ENCODE assay signal across 9 cellular contexts in the genomic region with DNA sequence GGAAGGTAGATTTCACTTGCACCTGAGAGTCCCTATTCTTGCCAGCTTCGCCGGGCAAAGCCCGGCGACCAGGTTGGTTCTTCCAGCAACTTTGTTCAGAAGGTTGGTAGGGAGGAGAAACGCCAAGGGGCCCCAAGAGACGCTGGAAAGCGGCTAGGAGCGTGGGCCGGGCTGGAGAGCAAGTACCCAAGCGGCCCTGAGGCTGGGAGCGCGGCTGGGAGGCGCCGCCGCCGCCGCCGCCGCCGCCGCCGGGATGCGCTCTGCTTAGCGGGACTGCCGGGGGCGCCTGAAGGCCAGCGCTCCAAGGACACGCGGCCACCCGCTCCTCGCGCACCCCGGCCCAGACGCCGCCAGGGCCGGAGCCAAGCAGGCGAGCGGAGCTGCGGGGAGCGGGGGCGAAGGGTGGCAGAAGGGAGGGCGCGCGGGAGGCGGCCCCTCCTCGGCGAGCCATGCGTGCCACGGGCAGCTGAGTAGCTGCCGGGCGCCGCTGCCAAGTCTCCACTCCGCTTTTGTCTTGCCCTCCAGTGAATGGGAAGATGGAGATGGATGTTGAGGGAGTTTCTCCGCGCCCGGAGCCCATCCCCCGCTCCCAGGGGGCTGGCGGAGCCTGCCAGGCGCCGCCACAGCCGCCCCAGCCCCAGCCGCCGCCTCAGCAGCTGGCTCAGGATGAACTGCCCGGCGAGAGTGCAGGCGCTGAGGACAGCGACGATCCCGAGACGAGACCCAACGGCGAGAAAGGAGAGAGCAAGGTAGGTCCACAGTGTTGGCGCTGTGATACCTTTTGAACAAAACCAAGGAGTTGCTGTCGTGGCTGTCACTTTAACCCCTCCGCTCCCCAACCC.
A peak's percentile ranks its signal among the peaks of the same experiment; 100 is the strongest.
DNase-seq lines count a peak whose midpoint lies in the region; ATAC-seq, FAIRE-seq and TF ChIP-seq lines count a peak whose summit lies in the region.
"Had no signal": no experiment of that assay in that cellular context is flagged by ENCODE, and none has a peak within 500 bp of the region (broad histone marks: within the 10 kb centered on the region; RNA-seq: fewer than 3 reads in every experiment).

No MANE protein-coding gene starts in this region.

- WGBS in HepG2 (ENCODE audit: low lambda C conversion rate): 32% methylated on average over 26 of the region's 75 CpGs

- TF ChIP-seq RAD21 in HepG2 (CRISPR knock-in tag; IDR thresholded peaks at IDR 0.05): no peak

- intact Hi-C loops in breast epithelium (cut with DNase I; ENCODE audit: low total_unique reads) (no loop called here), HepG2 (cut with micrococcal nuclease; ENCODE audit: unreplicated experiment) (no loop called here)

- H3K4me3 Mint-ChIP-seq in type B pancreatic cell: peak overlapping the region; percentile 92
- H3K4me3 Mint-ChIP-seq: memory B cell had no signal

- peak; percentile 8 for DNase-seq in activated naive CD4-positive, alpha-beta T cell treated with anti-CD3 and anti-CD28 coated beads, Interleukin-2, amount 50 U/mL, for 16 hours
- no peak for DNase-seq in activated naive CD4-positive, alpha-beta T cell (lab: John Stamatoyannopoulos, UW)
- no peak for DNase-seq in breast epithelium (ENCODE audit: low spot score in 2 of 2)
- no peak for DNase-seq in HepG2 (ENCODE audit: low spot score)
- peak; percentile 69 for DNase-seq in type B pancreatic cell (ENCODE audit: extremely low spot score, unreplicated experiment)
- DNase-seq in Kasumi-1 (lab: John Stamatoyannopoulos, UW): no peak
- DNase-seq in LoVo (ENCODE audit: low spot score): no peak
- no peak for DNase-seq in GOT3 (lab: John Stamatoyannopoulos, UW)

- TF ChIP-seq POLR2A in breast epithelium (IDR thresholded peaks at IDR 0.05) (no peak), HepG2 (IDR thresholded peaks at IDR 0.05; ENCODE audit: insufficient read depth in 1 of 2, low read depth in 2 of 2, low read length in 2 of 2) (no peak)

- peaks cover 73% of the 10 kb centered on the region for H3K27me3 Mint-ChIP-seq in type B pancreatic cell

- H3K9me3 Mint-ChIP-seq in type B pancreatic cell: no peaks in the 10 kb centered on the region

- no peaks in the 10 kb centered on the region for H4K20me1 ChIP-seq in HepG2 (ENCODE audit: insufficient read depth, low read length)

- H3K4me3 ChIP-seq in breast epithelium: peak overlapping the region; percentile 50 to 65 (median 57)
- no peak overlapping the region for H3K4me3 ChIP-seq in HepG2 (replicated peaks in 1 of 3; ENCODE audit: insufficient read depth in 1 of 3, low read depth in 2 of 3, low read length in 3 of 3)

- H3K9ac ChIP-seq in HepG2 (ENCODE audit: insufficient read depth, low read depth, low read length): no peak overlapping the region

- H3K27me3 ChIP-seq in breast epithelium (peaks cover 0 to 20% of the 10 kb centered on the region in 2 donors), HepG2 (ENCODE audit: control insufficient read depth in 1 of 2, insufficient read depth in 2 of 2, low read length in 2 of 2) (peaks cover 1 to 14% of the 10 kb centered on the region in 2 experiments; a peak in 2 of 5 replicates)

- TF ChIP-seq CTCF in breast epithelium (IDR thresholded peaks at IDR 0.05) (no peak), HepG2 (CRISPR knock-in tag; IDR thresholded peaks at IDR 0.05) (no peak), type B pancreatic cell (conservative IDR thresholded peaks at IDR 0.05) (no peak)

- H3K27ac ChIP-seq in breast epithelium (no peak overlapping the region), HepG2 (ENCODE audit: extremely low read length, insufficient read depth, low read length) (no peak overlapping the region)

- H3K4me2 ChIP-seq in HepG2 (ENCODE audit: low read depth, low read length): no peak overlapping the region

- FAIRE-seq in HepG2 (lab: Jason Lieb, UNC): no peak

- BruUV-seq in HepG2 (replicated peaks; lab: Mats Ljungman, UMichigan): no TSS peak

- H2AFZ ChIP-seq in HepG2 (ENCODE audit: low read length): no peak overlapping the region

- CTCF ChIA-PET in HepG2 (lab: Yijun Ruan, JAX; ENCODE audit: low intra/inter-chr PET ratio, low total read pairs): no interaction called here

- no peak for TF ChIP-seq EP300 in HepG2 (IDR thresholded peaks at IDR 0.05; ENCODE audit: low read depth in 2 of 2, low read length in 2 of 2)
- no peak for TF ChIP-seq EP300 in HepG2 (CRISPR knock-in tag; IDR thresholded peaks at IDR 0.05; ENCODE audit: borderline replicate concordance)

- no peak overlapping the region for H3K27ac Mint-ChIP-seq in type B pancreatic cell
- H3K27ac Mint-ChIP-seq: memory B cell had no signal

- POLR2A ChIA-PET in HepG2 (lab: Yijun Ruan, JAX): no interaction called here

- H3K4me1 ChIP-seq in breast epithelium (no peaks in the 10 kb centered on the region), HepG2 (ENCODE audit: insufficient read depth, low read length) (no peaks in the 10 kb centered on the region)

- H3K79me2 ChIP-seq in HepG2 (ENCODE audit: insufficient read depth, low read length): no peaks in the 10 kb centered on the region

- H3K9me3 ChIP-seq in breast epithelium: no peaks in the 10 kb centered on the region
- no peaks in the 10 kb centered on the region for H3K9me3 ChIP-seq in HepG2 (ENCODE audit: low read length)

- no peaks in the 10 kb centered on the region for H3K36me3 ChIP-seq in breast epithelium
- no peaks in the 10 kb centered on the region for H3K36me3 ChIP-seq in HepG2 (replicated peaks in 1 of 2; ENCODE audit: control insufficient read depth in 1 of 2, insufficient read depth in 2 of 2, low read length in 2 of 2)

- H3K36me3 Mint-ChIP-seq in type B pancreatic cell: no peaks in the 10 kb centered on the region
- H3K36me3 Mint-ChIP-seq: memory B cell had no signal

- ATAC-seq in HepG2: peak; percentile 47; the same call in 2 of the 3 replicates

- in situ Hi-C loops in HepG2 (cut with HindIII; ENCODE audit: extremely low pct_ligation_motif_present, low pct_unique_long_range_greater_than_20kb): no loop called here

- H3K4me1 Mint-ChIP-seq in type B pancreatic cell (ENCODE audit: unreplicated experiment): peaks cover 18% of the 10 kb centered on the region
- H3K4me1 Mint-ChIP-seq: memory B cell had no signal

TF ChIP-seq in HepG2, 621 proteins besides CTCF, POLR2A, EP300 and RAD21 (continues in another document):
- TF ChIP-seq HOXA3 (CRISPR knock-in tag; IDR thresholded peaks at IDR 0.05): no peak
- TF ChIP-seq ZNF292 (CRISPR knock-in tag; IDR thresholded peaks at IDR 0.05; ENCODE audit: borderline replicate concordance, low read depth): no peak
- no peak for TF ChIP-seq NR2F1 (CRISPR knock-in tag; IDR thresholded peaks at IDR 0.05)
- TF ChIP-seq, protein P1, sequence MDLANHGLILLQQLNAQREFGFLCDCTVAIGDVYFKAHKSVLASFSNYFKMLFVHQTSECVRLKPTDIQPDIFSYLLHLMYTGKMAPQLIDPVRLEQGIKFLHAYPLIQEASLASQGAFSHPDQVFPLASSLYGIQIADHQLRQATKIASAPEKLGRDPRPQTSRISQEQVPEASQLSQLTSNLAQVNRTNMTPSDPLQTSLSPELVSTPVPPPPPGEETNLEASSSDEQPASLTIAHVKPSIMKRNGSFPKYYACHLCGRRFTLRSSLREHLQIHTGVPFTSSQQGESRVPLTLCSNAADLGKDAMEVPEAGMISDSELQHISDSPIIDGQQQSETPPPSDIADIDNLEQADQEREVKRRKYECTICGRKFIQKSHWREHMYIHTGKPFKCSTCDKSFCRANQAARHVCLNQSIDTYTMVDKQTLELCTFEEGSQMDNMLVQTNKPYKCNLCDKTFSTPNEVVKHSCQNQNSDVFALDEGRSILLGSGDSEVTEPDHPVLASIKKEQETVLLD (CRISPR knock-in tag; IDR thresholded peaks at IDR 0.05; ENCODE audit: low read depth): no peak
- TF ChIP-seq, protein P2, sequence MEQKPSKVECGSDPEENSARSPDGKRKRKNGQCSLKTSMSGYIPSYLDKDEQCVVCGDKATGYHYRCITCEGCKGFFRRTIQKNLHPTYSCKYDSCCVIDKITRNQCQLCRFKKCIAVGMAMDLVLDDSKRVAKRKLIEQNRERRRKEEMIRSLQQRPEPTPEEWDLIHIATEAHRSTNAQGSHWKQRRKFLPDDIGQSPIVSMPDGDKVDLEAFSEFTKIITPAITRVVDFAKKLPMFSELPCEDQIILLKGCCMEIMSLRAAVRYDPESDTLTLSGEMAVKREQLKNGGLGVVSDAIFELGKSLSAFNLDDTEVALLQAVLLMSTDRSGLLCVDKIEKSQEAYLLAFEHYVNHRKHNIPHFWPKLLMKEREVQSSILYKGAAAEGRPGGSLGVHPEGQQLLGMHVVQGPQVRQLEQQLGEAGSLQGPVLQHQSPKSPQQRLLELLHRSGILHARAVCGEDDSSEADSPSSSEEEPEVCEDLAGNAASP (CRISPR knock-in tag; IDR thresholded peaks at IDR 0.05; ENCODE audit: borderline replicate concordance): no peak
- no peak for TF ChIP-seq KAT2B (IDR thresholded peaks at IDR 0.05; ENCODE audit: borderline replicate concordance, low read depth, low read length)
- TF ChIP-seq ZBTB42 (CRISPR knock-in tag; IDR thresholded peaks at IDR 0.05): no peak
- TF ChIP-seq SP4 (CRISPR knock-in tag; IDR thresholded peaks at IDR 0.05): no peak
- no peak for TF ChIP-seq ZMYM4 (CRISPR knock-in tag; IDR thresholded peaks at IDR 0.05)
- TF ChIP-seq ZMAT3 (CRISPR knock-in tag; conservative IDR thresholded peaks at IDR 0.05): no peak
- TF ChIP-seq SNAI1 (CRISPR knock-in tag; IDR thresholded peaks at IDR 0.05; ENCODE audit: borderline replicate concordance): no peak
- TF ChIP-seq, protein P3, sequence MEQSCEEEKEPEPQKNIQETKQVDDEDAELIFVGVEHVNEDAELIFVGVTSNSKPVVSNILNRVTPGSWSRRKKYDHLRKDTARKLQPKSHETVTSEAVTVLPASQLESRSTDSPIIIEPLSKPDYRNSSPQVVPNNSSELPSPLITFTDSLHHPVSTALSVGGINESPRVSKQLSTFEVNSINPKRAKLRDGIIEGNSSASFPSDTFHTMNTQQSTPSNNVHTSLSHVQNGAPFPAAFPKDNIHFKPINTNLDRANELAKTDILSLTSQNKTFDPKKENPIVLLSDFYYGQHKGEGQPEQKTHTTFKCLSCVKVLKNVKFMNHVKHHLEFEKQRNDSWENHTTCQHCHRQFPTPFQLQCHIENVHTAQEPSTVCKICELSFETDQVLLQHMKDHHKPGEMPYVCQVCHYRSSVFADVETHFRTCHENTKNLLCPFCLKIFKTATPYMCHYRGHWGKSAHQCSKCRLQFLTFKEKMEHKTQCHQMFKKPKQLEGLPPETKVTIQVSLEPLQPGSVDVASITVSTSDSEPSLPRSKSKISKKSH (CRISPR knock-in tag; IDR thresholded peaks at IDR 0.05; ENCODE audit: borderline replicate concordance): no peak
- no peak for TF ChIP-seq SMARCC2 (IDR thresholded peaks at IDR 0.05)

Comparison
In these comparisons a context has a peak if more than half of its experiments do, and no peak if none do; other contexts are left out.
1. DNase-seq: peak in activated naive CD4-positive, alpha-beta T cell treated with anti-CD3 and anti-CD28 coated beads, Interleukin-2, amount 50 U/mL, for 16 hours (single experiment) and type B pancreatic cell (single experiment); none in activated naive CD4-positive, alpha-beta T cell (0 of 4), breast epithelium (0 of 2), HepG2 (single experiment), Kasumi-1 (0 of 2), LoVo (single experiment) and GOT3 (single experiment).
2. H3K4me3 ChIP-seq: peak in breast epithelium (3 of 3); none in HepG2 (0 of 3).